In the genomic region with DNA sequence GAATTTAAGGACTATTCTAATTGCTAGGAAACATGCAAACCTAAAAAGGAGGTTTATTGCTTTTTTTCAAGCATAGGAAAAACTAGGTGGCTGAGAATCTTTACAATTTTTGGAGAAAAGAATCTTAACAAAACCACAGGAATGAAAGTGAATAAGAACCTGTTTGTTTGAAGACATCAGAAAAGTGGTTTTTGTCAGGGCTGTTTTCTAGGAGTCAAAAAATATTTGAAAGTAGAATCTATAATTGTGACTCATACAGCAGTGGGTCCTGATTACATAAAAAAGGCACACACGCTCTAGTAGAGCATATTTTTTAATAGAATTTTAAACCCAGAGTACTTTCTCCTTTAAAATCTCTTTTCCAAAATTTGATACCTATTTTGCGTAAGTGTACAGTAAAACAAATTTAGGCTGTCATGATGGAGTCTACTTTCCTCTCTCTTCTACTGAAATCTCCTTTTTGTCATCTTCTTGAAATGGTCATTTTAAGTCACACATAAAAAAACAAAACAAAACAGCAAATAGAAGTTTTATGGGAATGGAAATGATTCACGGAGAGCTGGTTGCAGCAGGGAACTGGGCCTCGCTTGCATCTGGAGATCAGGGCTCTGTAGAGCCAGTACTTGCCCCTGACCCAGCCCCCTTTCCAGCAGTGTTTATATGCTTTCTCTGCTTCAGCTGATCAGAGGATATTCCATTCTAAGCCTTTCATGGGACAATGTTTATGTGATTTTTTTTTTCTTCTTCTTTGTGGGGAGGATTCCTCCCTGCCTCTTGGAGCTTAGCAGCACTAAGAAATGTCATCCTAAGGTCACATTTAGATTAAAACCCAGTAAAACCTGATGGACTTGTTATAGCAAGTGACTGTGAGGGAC, we compare ENCODE assay signal across 1 cellular context.
TF ChIP-seq lines count a peak whose summit lies in the region.

No MANE protein-coding gene starts in this region.

TF ChIP-seq in HepG2, 621 proteins besides CTCF, POLR2A, EP300 and RAD21 (continued from another document):
- TF ChIP-seq ZHX1 (CRISPR knock-in tag; IDR thresholded peaks at IDR 0.05; ENCODE audit: low read depth): no peak
- no peak for TF ChIP-seq ZNF354B (CRISPR knock-in tag; IDR thresholded peaks at IDR 0.05)
- TF ChIP-seq, protein P1, sequence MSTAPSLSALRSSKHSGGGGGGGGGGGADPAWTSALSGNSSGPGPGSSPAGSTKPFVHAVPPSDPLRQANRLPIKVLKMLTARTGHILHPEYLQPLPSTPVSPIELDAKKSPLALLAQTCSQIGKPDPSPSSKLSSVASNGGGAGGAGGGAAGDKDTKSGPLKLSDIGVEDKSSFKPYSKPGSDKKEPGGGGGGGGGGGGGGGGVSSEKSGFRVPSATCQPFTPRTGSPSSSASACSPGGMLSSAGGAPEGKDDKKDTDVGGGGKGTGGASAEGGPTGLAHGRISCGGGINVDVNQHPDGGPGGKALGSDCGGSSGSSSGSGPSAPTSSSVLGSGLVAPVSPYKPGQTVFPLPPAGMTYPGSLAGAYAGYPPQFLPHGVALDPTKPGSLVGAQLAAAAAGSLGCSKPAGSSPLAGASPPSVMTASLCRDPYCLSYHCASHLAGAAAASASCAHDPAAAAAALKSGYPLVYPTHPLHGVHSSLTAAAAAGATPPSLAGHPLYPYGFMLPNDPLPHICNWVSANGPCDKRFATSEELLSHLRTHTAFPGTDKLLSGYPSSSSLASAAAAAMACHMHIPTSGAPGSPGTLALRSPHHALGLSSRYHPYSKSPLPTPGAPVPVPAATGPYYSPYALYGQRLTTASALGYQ (CRISPR knock-in tag; IDR thresholded peaks at IDR 0.05): no peak
- no peak for TF ChIP-seq MAF1 (CRISPR knock-in tag; IDR thresholded peaks at IDR 0.05; ENCODE audit: borderline replicate concordance)
- TF ChIP-seq SETDB1 (CRISPR knock-in tag; IDR thresholded peaks at IDR 0.05; ENCODE audit: borderline replicate concordance): no peak
- TF ChIP-seq, protein P2, sequence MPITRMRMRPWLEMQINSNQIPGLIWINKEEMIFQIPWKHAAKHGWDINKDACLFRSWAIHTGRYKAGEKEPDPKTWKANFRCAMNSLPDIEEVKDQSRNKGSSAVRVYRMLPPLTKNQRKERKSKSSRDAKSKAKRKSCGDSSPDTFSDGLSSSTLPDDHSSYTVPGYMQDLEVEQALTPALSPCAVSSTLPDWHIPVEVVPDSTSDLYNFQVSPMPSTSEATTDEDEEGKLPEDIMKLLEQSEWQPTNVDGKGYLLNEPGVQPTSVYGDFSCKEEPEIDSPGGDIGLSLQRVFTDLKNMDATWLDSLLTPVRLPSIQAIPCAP (CRISPR knock-in tag; IDR thresholded peaks at IDR 0.05; ENCODE audit: low read depth): no peak
- TF ChIP-seq KLF13 (CRISPR knock-in tag; IDR thresholded peaks at IDR 0.05): no peak
- no peak for TF ChIP-seq ZNF562 (CRISPR knock-in tag; IDR thresholded peaks at IDR 0.05; ENCODE audit: borderline replicate concordance)
